ENCODE assay signal across 1 cellular context in genomic region chr18:3245853-3246635, GRCh38.
TF ChIP-seq lines count a peak whose summit lies in the region.

No MANE protein-coding gene starts in this region.

TF ChIP-seq in K562, 482 proteins besides CTCF, POLR2A, EP300 and RAD21 (continued from another document and continues in another):
- TF ChIP-seq MBD1 (CRISPR knock-in tag; IDR thresholded peaks at IDR 0.05) (no peak), DLX4 (CRISPR knock-in tag; IDR thresholded peaks at IDR 0.05) (no peak), MLLT1 (IDR thresholded peaks at IDR 0.05) (peak in 1 of 2 experiments; percentile 2; a peak in 1 of 4 replicates), RBM14 (IDR thresholded peaks at IDR 0.05; ENCODE audit: borderline replicate concordance, insufficient read depth, low read depth, low read length) (no peak), KLF16 (IDR thresholded peaks at IDR 0.05) (peak; percentile 59; the same call in 1 of the 2 replicates), GATA2 (CRISPR knock-in tag; IDR thresholded peaks at IDR 0.05) (no peak), ZNF655 (CRISPR knock-in tag; IDR thresholded peaks at IDR 0.05) (no peak), SAFB2 (IDR thresholded peaks at IDR 0.05; ENCODE audit: borderline replicate concordance, low read depth, low read length, severe bottlenecking) (no peak), SLC30A9 (CRISPR knock-in tag; IDR thresholded peaks at IDR 0.05) (no peak), ZNF778 (CRISPR knock-in tag; IDR thresholded peaks at IDR 0.05) (no peak), TSC22D4 (tag; IDR thresholded peaks at IDR 0.05) (no peak), PPARD (CRISPR knock-in tag; IDR thresholded peaks at IDR 0.05) (no peak), HDAC2 (IDR thresholded peaks at IDR 0.05) (no peak), FOXA1 (IDR thresholded peaks at IDR 0.05; ENCODE audit: borderline replicate concordance) (no peak), FOXJ3 (CRISPR knock-in tag; IDR thresholded peaks at IDR 0.05) (no peak), ELF1 (tag; IDR thresholded peaks at IDR 0.05) (no peak), ZNF398 (CRISPR knock-in tag; IDR thresholded peaks at IDR 0.05) (no peak), TEAD2 (tag; IDR thresholded peaks at IDR 0.05) (no peak), KAT2B (IDR thresholded peaks at IDR 0.05; ENCODE audit: low read depth, low read length) (no peak), ZNF551 (CRISPR knock-in tag; IDR thresholded peaks at IDR 0.05) (no peak), NR4A1 (CRISPR knock-in tag; IDR thresholded peaks at IDR 0.05) (no peak), NR4A1 (tag; IDR thresholded peaks at IDR 0.05) (no peak), HMGXB4 (CRISPR knock-in tag; IDR thresholded peaks at IDR 0.05) (peak; percentile 73; the same call in 1 of the 2 replicates), NONO (IDR thresholded peaks at IDR 0.05; ENCODE audit: low read depth in 2 of 2, low read length in 1 of 2) (no peak), CXXC5 (CRISPR knock-in tag; IDR thresholded peaks at IDR 0.05) (peak; percentile 54), PATZ1 (CRISPR knock-in tag; IDR thresholded peaks at IDR 0.05; ENCODE audit: borderline replicate concordance) (no peak), ZBTB8A (IDR thresholded peaks at IDR 0.05; ENCODE audit: partially characterized antibody) (no peak), BRD9 (IDR thresholded peaks at IDR 0.05; ENCODE audit: low read depth, partially characterized antibody) (peak; percentile 93), KAT8 (IDR thresholded peaks at IDR 0.05; ENCODE audit: low read depth) (no peak), HLTF (IDR thresholded peaks at IDR 0.05) (peak; percentile 25; the same call in 1 of the 2 replicates), GABPA (tag; conservative IDR thresholded peaks at IDR 0.05; ENCODE audit: low read depth) (no peak), ZNF24 (IDR thresholded peaks at IDR 0.05) (peak; percentile 82), SIN3A (IDR thresholded peaks at IDR 0.05; ENCODE audit: borderline replicate concordance in 2 of 2, control insufficient read depth in 1 of 2, low read depth in 2 of 2, low read length in 2 of 2) (0 out of 4 replicates have a peak, but pooled peaks have one; percentile 23 to 28), ZNF324 (CRISPR knock-in tag; IDR thresholded peaks at IDR 0.05) (no peak), ZNF431 (CRISPR knock-in tag; IDR thresholded peaks at IDR 0.05) (peak; percentile 51; the same call in 1 of the 2 replicates), ZNF830 (CRISPR knock-in tag; IDR thresholded peaks at IDR 0.05) (no peak), E2F8 (IDR thresholded peaks at IDR 0.05; ENCODE audit: low read depth, partially characterized antibody) (no peak), SETDB1 (IDR thresholded peaks at IDR 0.05; ENCODE audit: low read length) (no peak), KDM5B (IDR thresholded peaks at IDR 0.05; ENCODE audit: insufficient replicate concordance, low read depth, low read length) (peak; percentile 79), ZNF76 (CRISPR knock-in tag; IDR thresholded peaks at IDR 0.05; ENCODE audit: borderline replicate concordance) (no peak), MECOM (CRISPR knock-in tag; IDR thresholded peaks at IDR 0.05) (no peak), NRF1 (conservative IDR thresholded peaks at IDR 0.05 in 1 of 2, IDR thresholded peaks at IDR 0.05 in 1 of 2) (peak; percentile 82 to 85), ZNF263 (CRISPR knock-in tag; IDR thresholded peaks at IDR 0.05; ENCODE audit: borderline replicate concordance) (peak; percentile 74), SRSF3 (IDR thresholded peaks at IDR 0.05; ENCODE audit: insufficient read depth, low read length) (no peak), DEAF1 (CRISPR knock-in tag; IDR thresholded peaks at IDR 0.05) (peak; percentile 99), TARDBP (IDR thresholded peaks at IDR 0.05) (peak; percentile 89; the same call in 1 of the 2 replicates), SP1 (CRISPR knock-in tag; IDR thresholded peaks at IDR 0.05) (peak; percentile 88), STAT6 (CRISPR knock-in tag; IDR thresholded peaks at IDR 0.05) (no peak), NEUROD1 (IDR thresholded peaks at IDR 0.05; ENCODE audit: borderline replicate concordance, low read depth, low read length, partially characterized antibody) (peak; percentile 71), ZNF354B (CRISPR knock-in tag; IDR thresholded peaks at IDR 0.05) (no peak), ERF (CRISPR knock-in tag; IDR thresholded peaks at IDR 0.05) (no peak), NCOA1 (IDR thresholded peaks at IDR 0.05; ENCODE audit: low read depth) (no peak), RBFOX2 (IDR thresholded peaks at IDR 0.05; ENCODE audit: low read depth, low read length) (peak; percentile 83), ZFX (CRISPR knock-in tag; IDR thresholded peaks at IDR 0.05) (no peak)
